Comparison of ENCODE assay signal across 12 cellular contexts in the genomic region with DNA sequence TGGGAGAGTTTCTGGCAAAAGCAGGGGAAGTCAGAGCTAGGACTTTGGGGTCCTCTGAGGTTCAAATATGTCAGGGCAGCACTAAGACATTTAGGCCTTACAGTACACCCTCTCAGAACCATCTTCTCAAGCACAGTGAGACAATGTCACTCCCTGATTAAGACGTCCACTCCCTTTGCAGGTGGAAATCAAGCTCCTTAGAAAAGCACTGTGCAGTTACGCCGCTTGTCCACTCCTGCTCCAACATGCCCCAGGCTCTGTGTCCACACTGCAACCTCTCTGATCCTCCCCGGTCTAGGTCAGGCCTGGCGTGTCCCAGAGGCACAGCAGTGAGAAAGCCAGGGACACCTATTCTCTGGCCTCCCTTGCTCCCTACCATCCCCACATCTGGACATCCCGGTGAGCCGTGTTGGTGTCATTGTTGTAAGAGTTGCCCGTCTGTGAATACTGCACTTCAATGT.
A peak's percentile ranks its signal among the peaks of the same experiment; 100 is the strongest.
DNase-seq lines count a peak whose midpoint lies in the region; ATAC-seq and FAIRE-seq lines count a peak whose summit lies in the region.
"Had no signal": no experiment of that assay in that cellular context is flagged by ENCODE, and none has a peak within 500 bp of the region (broad histone marks: within the 10 kb centered on the region; RNA-seq: fewer than 3 reads in every experiment).

No MANE protein-coding gene starts in this region.

- H3K9me3 Mint-ChIP-seq in immature natural killer cell = no peaks in the 10 kb centered on the region
- H3K9me3 Mint-ChIP-seq: CD4-positive, alpha-beta T cell had no signal

- H3K4me1 Mint-ChIP-seq in immature natural killer cell = peaks cover 34 to 69% of the 10 kb centered on the region in 2 donors

- no peak for DNase-seq in immature natural killer cell
- DNase-seq in COR-L47 (lab: John Stamatoyannopoulos, UW) = no peak
- no peak for DNase-seq in activated T-cell treated with anti-CD3 and anti-CD28 coated beads for 4 hours
- no peak for DNase-seq in RCC 7860 (ENCODE audit: low spot score)
- DNase-seq: CD4-positive, alpha-beta T cell; gastrocnemius medialis; naive thymus-derived CD4-positive, alpha-beta T cell had no signal

- H3K27ac Mint-ChIP-seq in immature natural killer cell = peak overlapping the region in 4 of 6 donors; percentile 19 to 71 (median 54)
- H3K27ac Mint-ChIP-seq: CD4-positive, alpha-beta T cell had no signal

- peaks cover 1 to 5% (median 4%) of the 10 kb centered on the region in 3 donors for H3K27me3 Mint-ChIP-seq in immature natural killer cell (ENCODE audit: low read depth in 3 of 3)
- H3K27me3 Mint-ChIP-seq: CD4-positive, alpha-beta T cell; naive thymus-derived CD4-positive, alpha-beta T cell had no signal

- no peak for FAIRE-seq in RCC 7860 (lab: Jason Lieb, UNC)
- FAIRE-seq: astrocyte had no signal

- peak; percentile 27 for ATAC-seq in GM18909 (IDR thresholded peaks at IDR 0.05; ENCODE audit: poor library complexity, unreplicated experiment)
- peak; percentile 18 for ATAC-seq in GM21447 (IDR thresholded peaks at IDR 0.05; ENCODE audit: unreplicated experiment)
- peak; percentile 13 for ATAC-seq in HG03342 (IDR thresholded peaks at IDR 0.05; ENCODE audit: unreplicated experiment)
- no peak for ATAC-seq in HG02588 (IDR thresholded peaks at IDR 0.05; ENCODE audit: unreplicated experiment)
- ATAC-seq: gastrocnemius medialis had no signal

- H3K4me3 Mint-ChIP-seq in immature natural killer cell = peak overlapping the region in 3 of 5 donors; percentile 37 to 72 (median 51)
- H3K4me3 Mint-ChIP-seq: CD4-positive, alpha-beta T cell; naive thymus-derived CD4-positive, alpha-beta T cell had no signal

- H3K36me3 Mint-ChIP-seq in immature natural killer cell = peaks cover 18 to 45% (median 41%) of the 10 kb centered on the region in 3 donors
